In genomic region chr14:75454963-75455546, GRCh38 we compare ENCODE assay signal across 1 cellular context.
TF ChIP-seq lines count a peak whose summit lies in the region.

No MANE protein-coding gene starts in this region.

TF ChIP-seq in H1, 55 proteins besides CTCF, POLR2A, EP300 and RAD21 (continued from another document):
- no peak for TF ChIP-seq POU5F1 (IDR thresholded peaks at IDR 0.05; ENCODE audit: low read depth, low read length)
- TF ChIP-seq SIRT6 (IDR thresholded peaks at IDR 0.05; ENCODE audit: low read length) = no peak
- no peak for TF ChIP-seq NANOG (IDR thresholded peaks at IDR 0.05; ENCODE audit: insufficient read depth, low read depth, low read length, poor library complexity, severe bottlenecking)
- no peak for TF ChIP-seq E2F6 (IDR thresholded peaks at IDR 0.05)
- no peak for TF ChIP-seq EZH2 (IDR thresholded peaks at IDR 0.05; ENCODE audit: low read depth, low read length, severe bottlenecking)
- no peak for TF ChIP-seq FOSL1 (IDR thresholded peaks at IDR 0.05; ENCODE audit: insufficient read depth, low read depth, low read length)
- no peak for TF ChIP-seq CBX5 (IDR thresholded peaks at IDR 0.05; ENCODE audit: low read depth, low read length)
- no peak for TF ChIP-seq RXRA (IDR thresholded peaks at IDR 0.05; ENCODE audit: insufficient read depth, low read depth, low read length)
- no peak for TF ChIP-seq CTBP2 (IDR thresholded peaks at IDR 0.05; ENCODE audit: borderline replicate concordance, insufficient read depth, insufficient read length, low read length)
- no peak for TF ChIP-seq ASH2L (IDR thresholded peaks at IDR 0.05; ENCODE audit: low read length)
- TF ChIP-seq SP2 (IDR thresholded peaks at IDR 0.05; ENCODE audit: low read length) = no peak
- TF ChIP-seq RFX5 (IDR thresholded peaks at IDR 0.05; ENCODE audit: borderline replicate concordance, low read depth, low read length) = no peak
- no peak for TF ChIP-seq RNF2 (IDR thresholded peaks at IDR 0.05; ENCODE audit: borderline replicate concordance, low read depth, low read length, missing control alignments, poor library complexity, severe bottlenecking)
- TF ChIP-seq GABPA (IDR thresholded peaks at IDR 0.05; ENCODE audit: borderline replicate concordance, insufficient read depth, low read length) = no peak
- TF ChIP-seq TAF7 (optimal IDR thresholded peaks at IDR 0.05; ENCODE audit: borderline replicate concordance, low read depth, low read length) = no peak
- no peak for TF ChIP-seq TCF12 (IDR thresholded peaks at IDR 0.05; ENCODE audit: low read depth, low read length)
